In genomic region chr15:76169792-76170425, GRCh38 we compare ENCODE assay signal across 17 cellular contexts.
DNase-seq lines count a peak whose midpoint lies in the region; ATAC-seq and TF ChIP-seq lines count a peak whose summit lies in the region.
"Had no signal": no experiment of that assay in that cellular context is flagged by ENCODE, and none has a peak within 500 bp of the region (broad histone marks: within the 10 kb centered on the region; RNA-seq: fewer than 3 reads in every experiment).

No MANE protein-coding gene starts in this region.

- H3K27ac ChIP-seq in lower lobe of right lung = no peak overlapping the region
- H3K27ac ChIP-seq: parathyroid adenoma had no signal

- no peak overlapping the region for H3K4me3 Mint-ChIP-seq in chondrocyte (ENCODE audit: unreplicated experiment)
- H3K4me3 Mint-ChIP-seq: CD4-positive, alpha-beta memory T cell had no signal

- no peaks in the 10 kb centered on the region for H3K27me3 Mint-ChIP-seq in chondrocyte (ENCODE audit: low read depth)

- no peaks in the 10 kb centered on the region for H3K36me3 ChIP-seq in lower lobe of right lung
- H3K36me3 ChIP-seq: tibial nerve had no signal

- no peak for DNase-seq in Right ventricle myocardium superior
- DNase-seq in cardiac septum (ENCODE audit: low spot score) = no peak
- no peak for DNase-seq in chondrocyte (ENCODE audit: low spot score)
- no peak for DNase-seq in lower lobe of right lung
- no peak for DNase-seq in NCI-H345 (lab: John Stamatoyannopoulos, UW)
- DNase-seq: amygdala; CD4-positive, alpha-beta memory T cell; foreskin melanocyte; MM.1S; NCI-H1930; NCI-H510A; SHP77 treated with DMSO at 0.1 percent for 48 hours had no signal

- H3K4me1 ChIP-seq in lower lobe of right lung = peaks cover 13% of the 10 kb centered on the region
- H3K4me1 ChIP-seq: parathyroid adenoma had no signal

- H3K9me3 ChIP-seq in lower lobe of right lung = no peaks in the 10 kb centered on the region
- H3K9me3 ChIP-seq: tibial nerve had no signal

- peak; percentile 30 for ATAC-seq in Right ventricle myocardium superior (ENCODE audit: poor library complexity)
- peak; percentile 18 to 36 for ATAC-seq in lower lobe of right lung
- no peak for ATAC-seq in HG02759 (IDR thresholded peaks at IDR 0.05; ENCODE audit: unreplicated experiment)
- ATAC-seq in GM21515 (IDR thresholded peaks at IDR 0.05; ENCODE audit: unreplicated experiment) = no peak
- ATAC-seq in GM19395 (IDR thresholded peaks at IDR 0.05; ENCODE audit: unreplicated experiment) = no peak

- H3K4me3 ChIP-seq in lower lobe of right lung = no peak overlapping the region
- H3K4me3 ChIP-seq: tibial nerve had no signal

- no peaks in the 10 kb centered on the region for H3K9me3 Mint-ChIP-seq in chondrocyte (ENCODE audit: low read depth)
- H3K9me3 Mint-ChIP-seq: CD4-positive, alpha-beta memory T cell had no signal

- TF ChIP-seq CTCF in chondrocyte (IDR thresholded peaks at IDR 0.05) (no peak), lower lobe of right lung (IDR thresholded peaks at IDR 0.05) (no peak)

- intact Hi-C loops in Right ventricle myocardium superior (cut with DNase I) (no loop called here), cardiac septum (cut with DNase I) (no loop called here), lower lobe of right lung (cut with DNase I) (no loop called here)

- peak overlapping the region; percentile 71 for H3K27ac Mint-ChIP-seq in chondrocyte (ENCODE audit: unreplicated experiment)
- H3K27ac Mint-ChIP-seq: CD4-positive, alpha-beta memory T cell had no signal

- H3K27me3 ChIP-seq in lower lobe of right lung (ENCODE audit: low read depth) = no peaks in the 10 kb centered on the region
- H3K27me3 ChIP-seq: tibial nerve had no signal

- H3K36me3 Mint-ChIP-seq in chondrocyte (ENCODE audit: low read depth) = no peaks in the 10 kb centered on the region
- H3K36me3 Mint-ChIP-seq: CD4-positive, alpha-beta memory T cell had no signal

- peaks cover 22% of the 10 kb centered on the region for H3K4me1 Mint-ChIP-seq in chondrocyte (ENCODE audit: low read depth)
- H3K4me1 Mint-ChIP-seq: CD4-positive, alpha-beta memory T cell had no signal

Comparison
In these comparisons a context has a peak if more than half of its experiments do, and no peak if none do; other contexts are left out.
1. ATAC-seq: peak in Right ventricle myocardium superior (single experiment) and lower lobe of right lung (2 of 2); none in HG02759 (single experiment), GM21515 (single experiment) and GM19395 (single experiment).